7 cellular contexts compared by ENCODE assay signal in genomic region chr2:109987089-109987420, GRCh38.
DNase-seq lines count a peak whose midpoint lies in the region; ATAC-seq, FAIRE-seq and TF ChIP-seq lines count a peak whose summit lies in the region.
"Not testable (repeated sequence)": the region's sequence is repeated elsewhere in the genome, so short reads cannot be mapped to it uniquely, and the experiment has no call there.

No MANE protein-coding gene starts in this region.

- H3K27ac Mint-ChIP-seq in activated CD8-positive, alpha-beta memory T cell treated with anti-CD3 and anti-CD28 coated beads, Interleukin-2, amount 10 ng/mL, durations not matched to agents 7 days and 5 days; central memory CD8-positive, alpha-beta T cell (ENCODE audit: low read depth): not testable (repeated sequence)

- TF ChIP-seq POLR2A in HepG2 (IDR thresholded peaks at IDR 0.05; ENCODE audit: insufficient read depth in 1 of 2, low read depth in 2 of 2, low read length in 2 of 2); gastrocnemius medialis (IDR thresholded peaks at IDR 0.05): not testable (repeated sequence)

- not testable (repeated sequence) for H3K4me1 ChIP-seq in PC-3 (ENCODE audit: insufficient read depth, low read length); heart right ventricle; HepG2 (ENCODE audit: insufficient read depth, low read length); gastrocnemius medialis

- not testable (repeated sequence) for H4K20me1 ChIP-seq in PC-3 (ENCODE audit: low read length); HepG2 (ENCODE audit: insufficient read depth, low read length)

- H3K4me3 ChIP-seq in PC-3 (ENCODE audit: low read length); heart right ventricle; HepG2 (replicated peaks in 1 of 3; ENCODE audit: insufficient read depth in 1 of 3, low read depth in 2 of 3, low read length in 3 of 3); gastrocnemius medialis: not testable (repeated sequence)

- not testable (repeated sequence) for DNase-seq in PC-3; activated CD8-positive, alpha-beta memory T cell treated with anti-CD3 and anti-CD28 coated beads, Interleukin-2, amount 10 ng/mL, durations not matched to agents 7 days and 5 days; central memory CD8-positive, alpha-beta T cell (ENCODE audit: low spot score in 2 of 2); heart right ventricle; HepG2 (ENCODE audit: low spot score); gastrocnemius medialis

- not testable (repeated sequence) for H3K36me3 Mint-ChIP-seq in activated CD8-positive, alpha-beta memory T cell treated with anti-CD3 and anti-CD28 coated beads, Interleukin-2, amount 10 ng/mL, durations not matched to agents 7 days and 5 days; central memory CD8-positive, alpha-beta T cell (ENCODE audit: insufficient read depth)

- H3K9me2 ChIP-seq in PC-3 (replicated peaks; ENCODE audit: low read length), result not testable (repeated sequence)

- TF ChIP-seq CTCF in PC-3 (conservative IDR thresholded peaks at IDR 0.05; ENCODE audit: low read depth, low read length); heart right ventricle (IDR thresholded peaks at IDR 0.05); HepG2 (CRISPR knock-in tag; IDR thresholded peaks at IDR 0.05); gastrocnemius medialis (IDR thresholded peaks at IDR 0.05 in 4 of 5, conservative IDR thresholded peaks at IDR 0.05 in 1 of 5): not testable (repeated sequence)

- CTCF ChIA-PET in PC-3 (lab: Charles Lee); activated CD8-positive, alpha-beta memory T cell treated with anti-CD3 and anti-CD28 coated beads, Interleukin-2, amount 10 ng/mL, durations not matched to agents 7 days and 5 days (lab: Charles Lee); HepG2 (lab: Yijun Ruan, JAX; ENCODE audit: low intra/inter-chr PET ratio, low total read pairs): not testable (repeated sequence)

- H3K27ac ChIP-seq in PC-3 (ENCODE audit: low read length); heart right ventricle; HepG2 (ENCODE audit: extremely low read length, insufficient read depth, low read length); gastrocnemius medialis: not testable (repeated sequence)

- H3F3A ChIP-seq in PC-3 (ENCODE audit: low read length, unreplicated experiment), result not testable (repeated sequence)

- not testable (repeated sequence) for H3K27me3 ChIP-seq in PC-3 (ENCODE audit: low read length); heart right ventricle; HepG2 (ENCODE audit: control insufficient read depth in 1 of 2, insufficient read depth in 2 of 2, low read length in 2 of 2); gastrocnemius medialis

- no CpG with 5 or more reads among the region's 22 CpGs for WGBS in heart right ventricle, 2 donors
- no CpG with 5 or more reads among the region's 22 CpGs for WGBS in HepG2 (ENCODE audit: low lambda C conversion rate)

- in situ Hi-C loops in HepG2 (cut with HindIII; ENCODE audit: extremely low pct_ligation_motif_present, low pct_unique_long_range_greater_than_20kb); gastrocnemius medialis (cut with MboI; ENCODE audit: low sequenced_read_pairs in 4 of 4): not testable (repeated sequence)

- FAIRE-seq in HepG2 (lab: Jason Lieb, UNC), result not testable (repeated sequence)

- ATAC-seq in GM18502 (IDR thresholded peaks at IDR 0.05; ENCODE audit: poor library complexity, unreplicated experiment) (peak; percentile 10), PC-3 (peak; percentile 20), heart right ventricle (peak in 7 of 8 donors; percentile 21 to 70 (median 28)), HepG2 (peak; percentile 10; the same call in 2 of the 3 replicates), gastrocnemius medialis (peak; percentile 61 to 72)
- ATAC-seq in activated CD8-positive, alpha-beta memory T cell treated with anti-CD3 and anti-CD28 coated beads, Interleukin-2, amount 10 ng/mL, durations not matched to agents 7 days and 5 days, result peak; percentile 16
- ATAC-seq in central memory CD8-positive, alpha-beta T cell (replicated peaks; ENCODE audit: extremely low read depth, poor library complexity, severe bottlenecking), result peak; percentile 16

- H3K4me1 Mint-ChIP-seq in activated CD8-positive, alpha-beta memory T cell treated with anti-CD3 and anti-CD28 coated beads, Interleukin-2, amount 10 ng/mL, durations not matched to agents 7 days and 5 days; central memory CD8-positive, alpha-beta T cell: not testable (repeated sequence)

- BruUV-seq in PC-3 (replicated peaks; lab: Mats Ljungman, UMichigan); HepG2 (replicated peaks; lab: Mats Ljungman, UMichigan): not testable (repeated sequence)

- TF ChIP-seq EP300 in HepG2 (IDR thresholded peaks at IDR 0.05; ENCODE audit: low read depth in 2 of 2, low read length in 2 of 2); HepG2 (CRISPR knock-in tag; IDR thresholded peaks at IDR 0.05; ENCODE audit: borderline replicate concordance): not testable (repeated sequence)

- not testable (repeated sequence) for H2AFZ ChIP-seq in PC-3 (ENCODE audit: low read length); HepG2 (ENCODE audit: low read length)

- POLR2A ChIA-PET in PC-3 (lab: Charles Lee; ENCODE audit: unreplicated experiment); HepG2 (lab: Yijun Ruan, JAX): not testable (repeated sequence)

- not testable (repeated sequence) for H3K27me3 Mint-ChIP-seq in activated CD8-positive, alpha-beta memory T cell treated with anti-CD3 and anti-CD28 coated beads, Interleukin-2, amount 10 ng/mL, durations not matched to agents 7 days and 5 days; central memory CD8-positive, alpha-beta T cell

- intact Hi-C loops in PC-3 (cut with micrococcal nuclease); heart right ventricle (cut with DNase I); HepG2 (cut with micrococcal nuclease; ENCODE audit: unreplicated experiment); gastrocnemius medialis (cut with DNase I; ENCODE audit: low total_unique reads): not testable (repeated sequence)

- not testable (repeated sequence) for H3K4me3 Mint-ChIP-seq in activated CD8-positive, alpha-beta memory T cell treated with anti-CD3 and anti-CD28 coated beads, Interleukin-2, amount 10 ng/mL, durations not matched to agents 7 days and 5 days; central memory CD8-positive, alpha-beta T cell

- H3K79me2 ChIP-seq in PC-3 (ENCODE audit: low read length); HepG2 (ENCODE audit: insufficient read depth, low read length): not testable (repeated sequence)

- not testable (repeated sequence) for H3K9ac ChIP-seq in PC-3 (ENCODE audit: low read length); HepG2 (ENCODE audit: insufficient read depth, low read depth, low read length)

- not testable (repeated sequence) for H3K4me2 ChIP-seq in PC-3 (ENCODE audit: low read length); HepG2 (ENCODE audit: low read depth, low read length)

- not testable (repeated sequence) for H3K36me3 ChIP-seq in PC-3 (ENCODE audit: low read depth, low read length); heart right ventricle; HepG2 (replicated peaks in 1 of 2; ENCODE audit: control insufficient read depth in 1 of 2, insufficient read depth in 2 of 2, low read length in 2 of 2); gastrocnemius medialis

- not testable (repeated sequence) for H3K9me3 ChIP-seq in PC-3 (ENCODE audit: low read length); heart right ventricle; HepG2 (ENCODE audit: low read length); gastrocnemius medialis

- not testable (repeated sequence) for TF ChIP-seq RAD21 in HepG2 (CRISPR knock-in tag; IDR thresholded peaks at IDR 0.05)

- not testable (repeated sequence) for H3K9me3 Mint-ChIP-seq in activated CD8-positive, alpha-beta memory T cell treated with anti-CD3 and anti-CD28 coated beads, Interleukin-2, amount 10 ng/mL, durations not matched to agents 7 days and 5 days (ENCODE audit: low read depth); central memory CD8-positive, alpha-beta T cell

Comparison
In these comparisons a context has a peak if more than half of its experiments do, and no peak if none do; other contexts are left out.
1. ATAC-seq: peak in every context shown above with its lines; median percentile 66 in gastrocnemius medialis; 28 in heart right ventricle; 20 in PC-3; 16 in activated CD8-positive, alpha-beta memory T cell treated with anti-CD3 and anti-CD28 coated beads, Interleukin-2, amount 10 ng/mL, durations not matched to agents 7 days and 5 days; 16 in central memory CD8-positive, alpha-beta T cell; 10 in GM18502; 10 in HepG2.